In genomic region chr13:29706923-29707322, GRCh38 we compare ENCODE assay signal across 26 cellular contexts.
"Had no signal": no experiment of that assay in that cellular context is flagged by ENCODE, and none has a peak within 500 bp of the region (broad histone marks: within the 10 kb centered on the region; RNA-seq: fewer than 3 reads in every experiment).

No MANE protein-coding gene starts in this region.

- DNase-seq: immature natural killer cell; kidney; left colon; left ventricle myocardium inferior; naive thymus-derived CD8-positive, alpha-beta T cell; nucleus accumbens; psoas muscle; stimulated activated CD4-positive, alpha-beta T cell treated with anti-CD3 and anti-CD28 coated beads, Interleukin-12 subunit alpha, Interleukin-12 subunit beta, amount 100 ng/mL, for 4 hours; stimulated activated CD4-positive, alpha-beta T cell treated with anti-CD3 and anti-CD28 coated beads, Interleukin-15, amount 100 ng/mL, for 24 hours; stimulated activated CD4-positive, alpha-beta T cell treated with anti-CD3 and anti-CD28 coated beads, Interleukin-2, amount 100 ng/mL, for 24 hours; stimulated activated CD4-positive, alpha-beta T cell treated with anti-CD3 and anti-CD28 coated beads, Interleukin-4, amount 100 ng/mL, for 1 hour; stimulated activated naive CD4-positive, alpha-beta T cell; tibial artery; uterus had no signal

- H3K27ac ChIP-seq: left ventricle myocardium inferior, parathyroid adenoma, psoas muscle, right atrium auricular region, skin epidermis, suprapubic skin, thoracic aorta, tibial artery, uterus had no signal

- H3K9me3 Mint-ChIP-seq: immature natural killer cell; memory B cell; stimulated activated naive CD8-positive, alpha-beta T cell treated with anti-CD3 and anti-CD28 coated beads, Interleukin-15, Interleukin-2, amounts not matched to agents 100 ng/mL and 50 ng/mL, for 24 hours had no signal

- H3K4me3 ChIP-seq: left ventricle myocardium inferior, lung, psoas muscle, right atrium auricular region, skin epidermis, suprapubic skin, thoracic aorta, tibial artery, uterus had no signal

- H3K27ac Mint-ChIP-seq: immature natural killer cell; memory B cell; nephron; stimulated activated naive CD8-positive, alpha-beta T cell treated with anti-CD3 and anti-CD28 coated beads, Interleukin-15, Interleukin-2, amounts not matched to agents 100 ng/mL and 50 ng/mL, for 24 hours; type B pancreatic cell had no signal

- H3K4me1 Mint-ChIP-seq: immature natural killer cell; memory B cell; naive thymus-derived CD8-positive, alpha-beta T cell had no signal

- ATAC-seq: left colon; naive thymus-derived CD8-positive, alpha-beta T cell; psoas muscle; sciatic nerve had no signal

- H3K4me3 Mint-ChIP-seq: immature natural killer cell; memory B cell; naive thymus-derived CD8-positive, alpha-beta T cell; nephron; neural crest cell; stimulated activated naive CD8-positive, alpha-beta T cell treated with anti-CD3 and anti-CD28 coated beads, Interleukin-15, Interleukin-2, amounts not matched to agents 100 ng/mL and 50 ng/mL, for 24 hours; type B pancreatic cell had no signal

- H3K36me3 Mint-ChIP-seq: immature natural killer cell; memory B cell; naive thymus-derived CD8-positive, alpha-beta T cell; type B pancreatic cell had no signal
